In the genomic region with DNA sequence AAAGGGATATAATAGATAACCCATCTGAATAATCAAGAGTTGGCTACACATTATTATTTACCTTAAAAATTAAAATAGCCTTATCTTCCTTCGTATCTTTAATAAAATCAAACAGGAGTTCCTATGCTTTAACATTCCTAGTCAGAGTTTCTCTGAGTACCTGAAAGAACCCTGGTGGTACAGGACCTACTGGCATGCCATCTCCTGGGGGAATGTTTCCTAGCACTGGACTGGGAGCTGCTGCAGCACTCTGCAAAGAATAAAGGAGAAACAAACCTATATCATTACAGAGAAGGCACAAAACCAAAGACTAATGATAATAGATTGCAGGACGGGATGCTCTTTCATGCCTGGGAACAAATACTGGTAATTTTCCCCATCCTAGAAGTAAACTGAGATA, we compare ENCODE assay signal across 14 cellular contexts.
DNase-seq lines count a peak whose midpoint lies in the region; ATAC-seq, FAIRE-seq and TF ChIP-seq lines count a peak whose summit lies in the region.
"Had no signal": no experiment of that assay in that cellular context is flagged by ENCODE, and none has a peak within 500 bp of the region (broad histone marks: within the 10 kb centered on the region; RNA-seq: fewer than 3 reads in every experiment).

No MANE protein-coding gene starts in this region.

- H3K4me1 Mint-ChIP-seq in H9 = no peaks in the 10 kb centered on the region
- peaks cover 6% of the 10 kb centered on the region for H3K4me1 Mint-ChIP-seq in activated T-helper 2 cell treated with anti-CD3 and anti-CD28 coated beads, Interferon-gamma antibody, Interleukin-2, Interleukin-4, amounts not matched to agents 10 μg/mL and 5 μg/mL and 100 μg/mL, durations not matched to agents 14 hours and 24 hours and 36 hours (ENCODE audit: low read depth)

- H4K20me1 ChIP-seq in H9 (ENCODE audit: control insufficient read depth, insufficient read depth, insufficient read length) = no peaks in the 10 kb centered on the region

- DNase-seq in GM19239 (ENCODE audit: insufficient read length, low spot score) (no peak), H9 (no peak), mesendoderm (peak; percentile 18), NCI-H510A treated with DMSO at 0.1 percent for 48 hours (lab: John Stamatoyannopoulos, UW) (no peak)
- DNase-seq in activated T-helper 2 cell treated with anti-CD3 and anti-CD28 coated beads, Interferon-gamma antibody, Interleukin-2, Interleukin-4, amounts not matched to agents 10 μg/mL and 5 μg/mL and 100 μg/mL, durations not matched to agents 14 hours and 24 hours and 36 hours (ENCODE audit: low spot score) = no peak
- DNase-seq: CD8-positive, alpha-beta memory T cell; GF-D8 had no signal

- H4K8ac ChIP-seq in H9 (replicated peaks; ENCODE audit: insufficient read length, low read depth, low read length) (no peak overlapping the region), mesendoderm (ENCODE audit: low read depth, low read length) (no peak overlapping the region)

- H3K79me2 ChIP-seq in H9 (ENCODE audit: insufficient read depth, low read length) = no peaks in the 10 kb centered on the region; the same call in 1 of the 2 replicates
- H3K79me2 ChIP-seq in mesendoderm (ENCODE audit: control insufficient read depth, insufficient read depth, low read length) = no peaks in the 10 kb centered on the region

- no peak overlapping the region for H3K4ac ChIP-seq in H9 (ENCODE audit: low read depth, low read length)
- H3K4ac ChIP-seq in mesendoderm (ENCODE audit: low read depth, low read length) = no peak overlapping the region

- no peaks in the 10 kb centered on the region for H3K23me2 ChIP-seq in H9 (ENCODE audit: insufficient read length, low read depth, low read length, poor library complexity, severe bottlenecking)

- H2BK15ac ChIP-seq in H9 (ENCODE audit: low read depth, low read length) = no peak overlapping the region
- no peak overlapping the region for H2BK15ac ChIP-seq in mesendoderm (replicated peaks; ENCODE audit: low read depth)

- no peaks in the 10 kb centered on the region for H3K36me3 Mint-ChIP-seq in H9 (ENCODE audit: insufficient read depth in 1 of 3, low read depth in 3 of 3)
- peaks cover 4% of the 10 kb centered on the region for H3K36me3 Mint-ChIP-seq in activated T-helper 2 cell treated with anti-CD3 and anti-CD28 coated beads, Interferon-gamma antibody, Interleukin-2, Interleukin-4, amounts not matched to agents 10 μg/mL and 5 μg/mL and 100 μg/mL, durations not matched to agents 14 hours and 24 hours and 36 hours (ENCODE audit: low read depth)
- H3K36me3 Mint-ChIP-seq: CD14-positive monocyte had no signal

- no peak overlapping the region for H2BK12ac ChIP-seq in H9 (ENCODE audit: insufficient read length, low read depth, low read length)

- H2AFZ ChIP-seq in H9 (ENCODE audit: low read length) = no peak overlapping the region
- H2AFZ ChIP-seq: GM23248 had no signal

- H3K27ac Mint-ChIP-seq in H9 = peak overlapping the region in 1 of 3 experiments; percentile 44; a peak in 1 of 7 replicates
- H3K27ac Mint-ChIP-seq in activated T-helper 2 cell treated with anti-CD3 and anti-CD28 coated beads, Interferon-gamma antibody, Interleukin-2, Interleukin-4, amounts not matched to agents 10 μg/mL and 5 μg/mL and 100 μg/mL, durations not matched to agents 14 hours and 24 hours and 36 hours = no peak overlapping the region

- H3K9me3 ChIP-seq in H9 (ENCODE audit: control insufficient read depth, low read depth, low read length) = no peaks in the 10 kb centered on the region
- H3K9me3 ChIP-seq: A549, Caco-2 had no signal

- H3K9ac ChIP-seq in H9 (ENCODE audit: extremely low read depth, insufficient read length, low read length) = no peak overlapping the region
- no peak overlapping the region for H3K9ac ChIP-seq in mesendoderm (ENCODE audit: low read length)
- H3K9ac ChIP-seq: GM23248 had no signal

- H4K91ac ChIP-seq in H9 (ENCODE audit: insufficient read length, low read depth, low read length) = no peak overlapping the region

- TF ChIP-seq CTCF in H9 (conservative IDR thresholded peaks at IDR 0.05) (peak; percentile 25; the same call in 1 of the 3 replicates), VCaP (conservative IDR thresholded peaks at IDR 0.05) (peak; percentile 16)

- H3K9me3 Mint-ChIP-seq in H9 = no peaks in the 10 kb centered on the region
- no peaks in the 10 kb centered on the region for H3K9me3 Mint-ChIP-seq in activated T-helper 2 cell treated with anti-CD3 and anti-CD28 coated beads, Interferon-gamma antibody, Interleukin-2, Interleukin-4, amounts not matched to agents 10 μg/mL and 5 μg/mL and 100 μg/mL, durations not matched to agents 14 hours and 24 hours and 36 hours
- H3K9me3 Mint-ChIP-seq: CD14-positive monocyte; CD8-positive, alpha-beta memory T cell had no signal

- H3K14ac ChIP-seq in H9 (ENCODE audit: insufficient read depth, low read length) = no peak overlapping the region

- H3K27ac ChIP-seq in H9 (ENCODE audit: insufficient read length, low read depth, low read length) = no peak overlapping the region
- no peak overlapping the region for H3K27ac ChIP-seq in VCaP
- no peak overlapping the region for H3K27ac ChIP-seq in mesendoderm (ENCODE audit: low read depth, low read length)
- H3K27ac ChIP-seq: A549, GM23248 had no signal

- no peak overlapping the region for H3K4me3 ChIP-seq in mesendoderm (ENCODE audit: low read length)
- H3K4me3 ChIP-seq: A549, GM23248, K562 had no signal

- H2AK5ac ChIP-seq in H9 (ENCODE audit: insufficient read length, low read length) (no peak overlapping the region), mesendoderm (ENCODE audit: low read length) (no peak overlapping the region)

- intact Hi-C loops in activated T-helper 2 cell treated with anti-CD3 and anti-CD28 coated beads, Interferon-gamma antibody, Interleukin-2, Interleukin-4, amounts not matched to agents 10 μg/mL and 5 μg/mL and 100 μg/mL, durations not matched to agents 14 hours and 24 hours and 36 hours (cut with micrococcal nuclease) = no loop called here

- H3K18ac ChIP-seq in H9 (ENCODE audit: insufficient read length, low read depth, low read length) (no peak overlapping the region), mesendoderm (ENCODE audit: low read length) (no peak overlapping the region)

- H3K4me3 Mint-ChIP-seq in H9 = no peak overlapping the region
- no peak overlapping the region for H3K4me3 Mint-ChIP-seq in activated T-helper 2 cell treated with anti-CD3 and anti-CD28 coated beads, Interferon-gamma antibody, Interleukin-2, Interleukin-4, amounts not matched to agents 10 μg/mL and 5 μg/mL and 100 μg/mL, durations not matched to agents 14 hours and 24 hours and 36 hours (ENCODE audit: low read depth)
- H3K4me3 Mint-ChIP-seq: CD14-positive monocyte; CD8-positive, alpha-beta memory T cell had no signal

- no peaks in the 10 kb centered on the region for H3K36me3 ChIP-seq in mesendoderm (ENCODE audit: control insufficient read depth, insufficient read depth, low read length)

- ATAC-seq in GM18861 (IDR thresholded peaks at IDR 0.05; ENCODE audit: unreplicated experiment) = no peak

- no peak overlapping the region for H3K4me2 ChIP-seq in H9 (ENCODE audit: insufficient read depth, insufficient read length, low read length)
- H3K4me2 ChIP-seq in mesendoderm (ENCODE audit: low read length) = no peak overlapping the region
- H3K4me2 ChIP-seq: A549 had no signal

- no peaks in the 10 kb centered on the region for H3K27me3 Mint-ChIP-seq in H9 (ENCODE audit: low read depth)
- H3K27me3 Mint-ChIP-seq in activated T-helper 2 cell treated with anti-CD3 and anti-CD28 coated beads, Interferon-gamma antibody, Interleukin-2, Interleukin-4, amounts not matched to agents 10 μg/mL and 5 μg/mL and 100 μg/mL, durations not matched to agents 14 hours and 24 hours and 36 hours (ENCODE audit: low read depth) = no peaks in the 10 kb centered on the region
- H3K27me3 Mint-ChIP-seq: CD8-positive, alpha-beta memory T cell had no signal

- H3K56ac ChIP-seq in H9 (ENCODE audit: insufficient read length, low read depth, low read length) (no peak overlapping the region), mesendoderm (ENCODE audit: low read length) (no peak overlapping the region)

- no peak overlapping the region for H2BK5ac ChIP-seq in H9 (ENCODE audit: insufficient read length, low read length)
- H2BK5ac ChIP-seq in mesendoderm (ENCODE audit: low read length) = no peak overlapping the region

- no peak overlapping the region for H2BK20ac ChIP-seq in H9 (ENCODE audit: low read depth, low read length, poor library complexity, severe bottlenecking)

- H3K79me1 ChIP-seq in H9 (ENCODE audit: insufficient read depth, low read depth, low read length, poor library complexity, severe bottlenecking) = no peaks in the 10 kb centered on the region
- no peaks in the 10 kb centered on the region for H3K79me1 ChIP-seq in mesendoderm (ENCODE audit: low read length)

- H2BK120ac ChIP-seq in H9 (ENCODE audit: low read depth, low read length, poor library complexity, severe bottlenecking) = no peak overlapping the region
- no peak overlapping the region for H2BK120ac ChIP-seq in mesendoderm (ENCODE audit: low read depth, low read length)

- H3K23ac ChIP-seq in H9 (ENCODE audit: insufficient read length, low read depth, low read length) (no peak overlapping the region), mesendoderm (ENCODE audit: low read length) (no peak overlapping the region)

- no peak overlapping the region for H3T11ph ChIP-seq in H9 (ENCODE audit: low read length)

- H3K27me3 ChIP-seq in H9 (ENCODE audit: insufficient read depth, low read length) (no peaks in the 10 kb centered on the region), mesendoderm (ENCODE audit: insufficient read depth, low read length, poor library complexity) (no peaks in the 10 kb centered on the region)

- WGBS in H9 (ENCODE audit: extremely low coverage, insufficient read length, low lambda C conversion rate) = no CpG with 5 or more reads among the region's 2 CpGs
- 100% methylated on average over 1 of the region's 2 CpGs for WGBS in mesendoderm (ENCODE audit: extremely low coverage, insufficient coverage, low lambda C conversion rate)

- FAIRE-seq in GM19239 (lab: Jason Lieb, UNC) = peak; percentile 14
- FAIRE-seq: A549, K562 had no signal

- H3K4me1 ChIP-seq in H9 (ENCODE audit: insufficient read depth, low read length) = no peaks in the 10 kb centered on the region
- no peaks in the 10 kb centered on the region for H3K4me1 ChIP-seq in mesendoderm (ENCODE audit: control insufficient read depth, low read depth, low read length)
- H3K4me1 ChIP-seq: A549, Caco-2 had no signal

- no peak overlapping the region for H4K5ac ChIP-seq in H9 (ENCODE audit: insufficient read length, low read depth, low read length)
- no peak overlapping the region for H4K5ac ChIP-seq in mesendoderm (ENCODE audit: low read length)
